In genomic region chr5:43115968-43116367, GRCh38 we compare ENCODE assay signal across 20 cellular contexts. TPM values are rescaled to one million over a fixed set of nuclear protein-coding genes. Genes with fewer than 3 reads are reported as not detected.
DNase-seq lines count a peak whose midpoint lies in the region; ATAC-seq, FAIRE-seq and TF ChIP-seq lines count a peak whose summit lies in the region.
"Had no signal": no experiment of that assay in that cellular context is flagged by ENCODE, and none has a peak within 500 bp of the region (broad histone marks: within the 10 kb centered on the region; RNA-seq: fewer than 3 reads in every experiment).

No MANE protein-coding gene starts in this region.

- no peaks in the 10 kb centered on the region for H3K36me3 Mint-ChIP-seq in natural killer cell treated with Interleukin-12 subunit alpha and Interleukin-12 subunit beta and Interleukin-15 and Interleukin-18, amount 100 ng/mL, for 72 hours

- H4K20me1 ChIP-seq in HepG2 (ENCODE audit: insufficient read depth, low read length) (no peaks in the 10 kb centered on the region), PC-3 (ENCODE audit: low read length) (no peaks in the 10 kb centered on the region)

- POLR2A ChIA-PET in HepG2 (lab: Yijun Ruan, JAX) (no interaction called here), PC-3 (lab: Charles Lee; ENCODE audit: unreplicated experiment) (no interaction called here)

- H3K4me3 Mint-ChIP-seq in natural killer cell treated with Interleukin-12 subunit alpha and Interleukin-12 subunit beta and Interleukin-15 and Interleukin-18, amount 100 ng/mL, for 72 hours = no peak overlapping the region
- H3K4me3 Mint-ChIP-seq: B cell, GM23338 had no signal

- no peak overlapping the region for H3K27ac Mint-ChIP-seq in natural killer cell treated with Interleukin-12 subunit alpha and Interleukin-12 subunit beta and Interleukin-15 and Interleukin-18, amount 100 ng/mL, for 72 hours
- H3K27ac Mint-ChIP-seq: B cell, GM23338 had no signal

- H3K36me3 ChIP-seq in HepG2 (replicated peaks in 1 of 2; ENCODE audit: control insufficient read depth in 1 of 2, insufficient read depth in 2 of 2, low read length in 2 of 2) (no peaks in the 10 kb centered on the region), right lobe of liver (no peaks in the 10 kb centered on the region), PC-3 (ENCODE audit: low read depth, low read length) (no peaks in the 10 kb centered on the region), transverse colon (no peaks in the 10 kb centered on the region), upper lobe of right lung (no peaks in the 10 kb centered on the region)
- H3K36me3 ChIP-seq: HAP-1, SJCRH30 had no signal

- no peak for TF ChIP-seq EP300 in HepG2 (IDR thresholded peaks at IDR 0.05; ENCODE audit: low read depth in 2 of 2, low read length in 2 of 2)
- TF ChIP-seq EP300 in HepG2 (CRISPR knock-in tag; IDR thresholded peaks at IDR 0.05; ENCODE audit: borderline replicate concordance) = no peak
- TF ChIP-seq EP300 in transverse colon (IDR thresholded peaks at IDR 0.05; ENCODE audit: low read depth) = no peak

- no peaks in the 10 kb centered on the region for H3K9me3 Mint-ChIP-seq in natural killer cell treated with Interleukin-12 subunit alpha and Interleukin-12 subunit beta and Interleukin-15 and Interleukin-18, amount 100 ng/mL, for 72 hours
- H3K9me3 Mint-ChIP-seq: GM23338 had no signal

- BruUV-seq in HepG2 (replicated peaks; lab: Mats Ljungman, UMichigan) = no TSS peak
- BruUV-seq in PC-3 (replicated peaks; lab: Mats Ljungman, UMichigan) = no TSS peak

- no peaks in the 10 kb centered on the region for H3K9me3 ChIP-seq in HepG2 (ENCODE audit: low read length)
- no peaks in the 10 kb centered on the region for H3K9me3 ChIP-seq in right lobe of liver
- H3K9me3 ChIP-seq in PC-3 (ENCODE audit: low read length) = no peaks in the 10 kb centered on the region
- no peaks in the 10 kb centered on the region for H3K9me3 ChIP-seq in transverse colon
- H3K9me3 ChIP-seq in upper lobe of right lung = no peaks in the 10 kb centered on the region
- H3K9me3 ChIP-seq: HAP-1, SJCRH30 had no signal

- H3K27me3 ChIP-seq in HepG2 (ENCODE audit: control insufficient read depth in 1 of 2, insufficient read depth in 2 of 2, low read length in 2 of 2) (no peaks in the 10 kb centered on the region), right lobe of liver (no peaks in the 10 kb centered on the region), PC-3 (ENCODE audit: low read length) (no peaks in the 10 kb centered on the region), transverse colon (no peaks in the 10 kb centered on the region), upper lobe of right lung (no peaks in the 10 kb centered on the region)
- H3K27me3 ChIP-seq: SJCRH30 had no signal

- in situ Hi-C loops in HepG2 (cut with HindIII; ENCODE audit: extremely low pct_ligation_motif_present, low pct_unique_long_range_greater_than_20kb) = no loop called here
- in situ Hi-C loops in transverse colon (cut with MboI; ENCODE audit: low pct_ligation_motif_present in 1 of 4, low pct_unique_long_range_greater_than_20kb in 1 of 4, low sequenced_read_pairs in 3 of 4) = no loop called here

- H2AFZ ChIP-seq in HepG2 (ENCODE audit: low read length) = no peak overlapping the region
- H2AFZ ChIP-seq in PC-3 (ENCODE audit: low read length) = no peak overlapping the region
- H2AFZ ChIP-seq: GM23338 had no signal

- no peak overlapping the region for H3K9ac ChIP-seq in HepG2 (ENCODE audit: insufficient read depth, low read depth, low read length)
- H3K9ac ChIP-seq in PC-3 (ENCODE audit: low read length) = no peak overlapping the region

- TF ChIP-seq CTCF in HepG2 (CRISPR knock-in tag; IDR thresholded peaks at IDR 0.05) (no peak), right lobe of liver (IDR thresholded peaks at IDR 0.05) (no peak), PC-3 (conservative IDR thresholded peaks at IDR 0.05; ENCODE audit: low read depth, low read length) (peak; percentile 39; the same call in 1 of the 2 replicates), transverse colon (IDR thresholded peaks at IDR 0.05) (no peak), upper lobe of right lung (IDR thresholded peaks at IDR 0.05) (no peak)

- H3K4me2 ChIP-seq in HepG2 (ENCODE audit: low read depth, low read length) = no peak overlapping the region
- H3K4me2 ChIP-seq in PC-3 (ENCODE audit: low read length) = no peak overlapping the region
- H3K4me2 ChIP-seq: GM23338 had no signal

- FAIRE-seq in HepG2 (lab: Jason Lieb, UNC) = peak; percentile 15
- FAIRE-seq: GM12891 had no signal

- 6% methylated on average over 2 of the region's 2 CpGs for WGBS in HepG2 (ENCODE audit: low lambda C conversion rate)
- 91% methylated on average over 2 of the region's 2 CpGs for WGBS in right lobe of liver (ENCODE audit: insufficient coverage, low coverage, low lambda C conversion rate, missing lambda C conversion rate)
- WGBS in transverse colon (ENCODE audit: low coverage in 1 of 2), 2 donors = 49 to 64% methylated on average over 1 to 2 of the region's 2 CpGs

- peaks cover 0 to 9% of the 10 kb centered on the region in 2 donors for H3K4me1 Mint-ChIP-seq in natural killer cell treated with Interleukin-12 subunit alpha and Interleukin-12 subunit beta and Interleukin-15 and Interleukin-18, amount 100 ng/mL, for 72 hours (ENCODE audit: low read depth in 2 of 2)

- peak; percentile 12; the same call in 1 of the 3 replicates for ATAC-seq in HepG2
- no peak for ATAC-seq in right lobe of liver
- ATAC-seq in PC-3 = no peak
- ATAC-seq in left colon = peak; percentile 53
- no peak for ATAC-seq in upper lobe of right lung
- no peak for ATAC-seq in natural killer cell treated with Interleukin-12 subunit alpha and Interleukin-12 subunit beta and Interleukin-15 and Interleukin-18, amount 100 ng/mL, for 72 hours
- ATAC-seq in GM19395 (IDR thresholded peaks at IDR 0.05; ENCODE audit: unreplicated experiment) = no peak
- ATAC-seq: GM23338, Panc1 had no signal

- TF ChIP-seq RAD21 in HepG2 (CRISPR knock-in tag; IDR thresholded peaks at IDR 0.05) = no peak

- intact Hi-C loops in HepG2 (cut with micrococcal nuclease; ENCODE audit: unreplicated experiment) (no loop called here), right lobe of liver (cut with DNase I) (no loop called here), PC-3 (cut with micrococcal nuclease) (no loop called here), left colon (cut with DNase I, micrococcal nuclease) (loop anchor here in 1 of 2 donors (10.0 kb wide), 1 partner anchor 189 kb away; no protein-coding TSS in a partner anchor), transverse colon (cut with DNase I; ENCODE audit: low total_unique reads) (no loop called here), upper lobe of right lung (cut with DNase I) (no loop called here)

- no peaks in the 10 kb centered on the region for H3K27me3 Mint-ChIP-seq in natural killer cell treated with Interleukin-12 subunit alpha and Interleukin-12 subunit beta and Interleukin-15 and Interleukin-18, amount 100 ng/mL, for 72 hours
- H3K27me3 Mint-ChIP-seq: B cell had no signal

- TF ChIP-seq POLR2A in HepG2 (IDR thresholded peaks at IDR 0.05; ENCODE audit: insufficient read depth in 1 of 2, low read depth in 2 of 2, low read length in 2 of 2) (no peak), right lobe of liver (IDR thresholded peaks at IDR 0.05) (no peak), transverse colon (IDR thresholded peaks at IDR 0.05) (no peak)

- H3K79me2 ChIP-seq in HepG2 (ENCODE audit: insufficient read depth, low read length) = no peaks in the 10 kb centered on the region
- H3K79me2 ChIP-seq in PC-3 (ENCODE audit: low read length) = no peaks in the 10 kb centered on the region

- DNase-seq in HepG2 (ENCODE audit: low spot score) = peak; percentile 17
- DNase-seq in right lobe of liver = no peak
- DNase-seq in PC-3 = no peak
- DNase-seq in left colon = no peak
- peak; percentile 16 for DNase-seq in transverse colon
- DNase-seq in upper lobe of right lung = no peak
- no peak for DNase-seq in natural killer cell treated with Interleukin-12 subunit alpha and Interleukin-12 subunit beta and Interleukin-15 and Interleukin-18, amount 100 ng/mL, for 72 hours (ENCODE audit: low spot score)
- DNase-seq: DMS79, KG1, NCI-H1105 treated with DMSO at 0.1 percent for 48 hours, NCI-H2029 treated with DMSO at 0.1 percent for 48 hours, NCI-H446 treated with DMSO at 0.1 percent for 48 hours, NCI-H526 treated with DMSO at 0.1 percent for 48 hours, SJCRH30 had no signal

- H3K9me2 ChIP-seq in PC-3 (replicated peaks; ENCODE audit: low read length) = no peaks in the 10 kb centered on the region

- H3F3A ChIP-seq in PC-3 (ENCODE audit: low read length, unreplicated experiment) = no peaks in the 10 kb centered on the region

- H3K4me1 ChIP-seq in HepG2 (ENCODE audit: insufficient read depth, low read length) = peaks cover 7% of the 10 kb centered on the region; the same call in 1 of the 2 replicates
- H3K4me1 ChIP-seq in right lobe of liver = no peaks in the 10 kb centered on the region
- H3K4me1 ChIP-seq in PC-3 (ENCODE audit: insufficient read depth, low read length) = peaks cover 7% of the 10 kb centered on the region; the same call in 1 of the 2 replicates
- H3K4me1 ChIP-seq in transverse colon = peaks cover 2 to 6% (median 4%) of the 10 kb centered on the region in 4 donors
- peaks cover 4% of the 10 kb centered on the region for H3K4me1 ChIP-seq in upper lobe of right lung
- H3K4me1 ChIP-seq: SJCRH30 had no signal

- no peak overlapping the region for H3K27ac ChIP-seq in HepG2 (ENCODE audit: extremely low read length, insufficient read depth, low read length)
- H3K27ac ChIP-seq in right lobe of liver = no peak overlapping the region
- H3K27ac ChIP-seq in PC-3 (ENCODE audit: low read length) = no peak overlapping the region
- H3K27ac ChIP-seq in transverse colon = no peak overlapping the region
- H3K27ac ChIP-seq in upper lobe of right lung = no peak overlapping the region
- H3K27ac ChIP-seq: SJCRH30 had no signal

- no peak overlapping the region for H3K4me3 ChIP-seq in HepG2 (replicated peaks in 1 of 3; ENCODE audit: insufficient read depth in 1 of 3, low read depth in 2 of 3, low read length in 3 of 3)
- H3K4me3 ChIP-seq in right lobe of liver = no peak overlapping the region
- H3K4me3 ChIP-seq in PC-3 (ENCODE audit: low read length) = no peak overlapping the region
- H3K4me3 ChIP-seq in transverse colon = no peak overlapping the region
- no peak overlapping the region for H3K4me3 ChIP-seq in upper lobe of right lung
- H3K4me3 ChIP-seq: GM23338, HAP-1, SJCRH30 had no signal

- CTCF ChIA-PET in HepG2 (lab: Yijun Ruan, JAX; ENCODE audit: low intra/inter-chr PET ratio, low total read pairs) = no interaction called here
- CTCF ChIA-PET in PC-3 (lab: Charles Lee) = interaction anchor here (0.7 kb wide), 1 partner anchor 55 kb away, joined by 7 read pairs; no protein-coding TSS in a partner anchor

RNA-seq across cellular contexts. Expression of gene ZNF131, which starts 4.7 kb away (rescaled TPM):
- total RNA-seq in HepG2 (2016; rRNA removed; fragmentation: Illumina TruSeq; extraction: Trizol) (30.4 and 33.3 TPM in 2 replicates), right lobe of liver (10 to 100 TPM in 5 of 6 experiments, 1 to 10 TPM in 1; 9.6 to 16.3 (median 12.1) TPM), PC-3 (2014; rRNA removed) (37.3 and 41.5 TPM in 2 replicates), left colon (10 to 100 TPM; 21.4 to 26.7 TPM), transverse colon (10 to 100 TPM in 3 of 4 donors, 1 to 10 TPM in 1; 9.8 to 37.6 (median 25.0) TPM), upper lobe of right lung (26.9 TPM)
- total RNA-seq in HepG2 (2016; cell fraction: cytosol; rRNA removed; fragmentation: Illumina TruSeq; extraction: Trizol; ENCODE audit: low read depth) = 20.6 and 21.5 TPM in 2 replicates
- total RNA-seq in HepG2 (2016; cell fraction: insoluble cytoplasmic fraction; rRNA removed; fragmentation: Illumina TruSeq; extraction: Trizol) = 31.8 and 34.8 TPM in 2 replicates
- 24.7 and 24.8 TPM in 2 replicates for total RNA-seq in HepG2 (2016; cell fraction: membrane; rRNA removed; fragmentation: Illumina TruSeq; extraction: Trizol)
- 35.3 and 43.2 TPM in 2 replicates for total RNA-seq in HepG2 (2016; cell fraction: nucleus; rRNA removed; fragmentation: Illumina TruSeq; extraction: Trizol)
- 17.5 and 20.6 TPM in 2 replicates for polyA plus RNA-seq in HepG2 (2011; rRNA removed)
- polyA plus RNA-seq in HepG2 (2011; cell fraction: cytosol; rRNA removed) = 9.6 and 12.2 TPM in 2 replicates
- polyA plus RNA-seq in HepG2 (2011; cell fraction: nucleus; rRNA removed) = 23.3 and 27.2 TPM in 2 replicates
- 15.7 and 18.4 TPM in 2 replicates for polyA plus RNA-seq in HepG2 (2012)
- 5.8 and 7.5 TPM in 2 replicates for polyA plus RNA-seq in HepG2 (2016; cell fraction: cytosol; fragmentation: Illumina TruSeq; extraction: Trizol; ENCODE audit: low read depth)
- 41.5 and 42.5 TPM in 2 replicates for polyA plus RNA-seq in HepG2 (2016; cell fraction: insoluble cytoplasmic fraction; fragmentation: Illumina TruSeq; extraction: Trizol; ENCODE audit: low read depth)
- 14.9 and 15.7 TPM in 2 replicates for polyA plus RNA-seq in HepG2 (2016; cell fraction: membrane; fragmentation: Illumina TruSeq; extraction: Trizol; ENCODE audit: low read depth)
- 48.4 and 55.5 TPM in 2 replicates for polyA plus RNA-seq in HepG2 (2016; cell fraction: nucleus; fragmentation: Illumina TruSeq; extraction: Trizol; ENCODE audit: insufficient read depth, low read depth)
- polyA minus RNA-seq in HepG2 (2011; rRNA and poly(A)+ RNA removed; ENCODE audit: low replicate concordance) = 16.7 and 49.5 TPM in 2 replicates
- 13.2 and 14.4 TPM in 2 replicates for polyA minus RNA-seq in HepG2 (2011; cell fraction: cytosol; rRNA and poly(A)+ RNA removed)
- polyA minus RNA-seq in HepG2 (2011; cell fraction: nucleus; rRNA and poly(A)+ RNA removed) = 62.0 and 70.7 TPM in 2 replicates
- total RNA-seq in natural killer cell treated with Interleukin-12 subunit alpha and Interleukin-12 subunit beta and Interleukin-15 and Interleukin-18, amount 100 ng/mL, for 72 hours = 10 to 100 TPM; 39.5 to 59.9 TPM

Comparison
In these comparisons a context has a peak if more than half of its experiments do, and no peak if none do; other contexts are left out.
1. ATAC-seq: peak in HepG2 (single experiment) and left colon (single experiment); none in right lobe of liver (0 of 4), PC-3 (single experiment), upper lobe of right lung (single experiment), natural killer cell treated with Interleukin-12 subunit alpha and Interleukin-12 subunit beta and Interleukin-15 and Interleukin-18, amount 100 ng/mL, for 72 hours (0 of 2) and GM19395 (single experiment).
2. DNase-seq: peak in HepG2 (single experiment) and transverse colon (single experiment); none in right lobe of liver (0 of 3), PC-3 (single experiment), left colon (0 of 2), upper lobe of right lung (single experiment) and natural killer cell treated with Interleukin-12 subunit alpha and Interleukin-12 subunit beta and Interleukin-15 and Interleukin-18, amount 100 ng/mL, for 72 hours (single experiment).